In genomic region chr2:155708052-155708451, GRCh38 we compare ENCODE assay signal across 22 cellular contexts.
DNase-seq lines count a peak whose midpoint lies in the region; ATAC-seq and TF ChIP-seq lines count a peak whose summit lies in the region.
"Had no signal": no experiment of that assay in that cellular context is flagged by ENCODE, and none has a peak within 500 bp of the region (broad histone marks: within the 10 kb centered on the region; RNA-seq: fewer than 3 reads in every experiment).

No MANE protein-coding gene starts in this region.

- no peak for ATAC-seq in HG03354 (IDR thresholded peaks at IDR 0.05; ENCODE audit: poor library complexity, severe bottlenecking, unreplicated experiment)
- no peak for ATAC-seq in left cardiac atrium
- ATAC-seq: left ventricle myocardium superior, right cardiac atrium had no signal

- no peaks in the 10 kb centered on the region for H4K20me1 ChIP-seq in PC-9 (ENCODE audit: insufficient read depth)

- POLR2A ChIA-PET in PC-9 (lab: Charles Lee; ENCODE audit: unreplicated experiment): no interaction called here

- TF ChIP-seq CTCF in PC-9 (conservative IDR thresholded peaks at IDR 0.05) (peak; percentile 23; the same call in 1 of the 2 replicates), epithelial cell of esophagus (IDR thresholded peaks at IDR 0.05; ENCODE audit: insufficient read depth, low read depth, low read length, missing control alignments) (peak; percentile 46)

- intact Hi-C loops in PC-9 (cut with micrococcal nuclease; ENCODE audit: unreplicated experiment): no loop called here
- intact Hi-C loops in left cardiac atrium (cut with DNase I): no loop called here

- H3K36me3 ChIP-seq in PC-9 (ENCODE audit: low read depth): no peaks in the 10 kb centered on the region
- H3K36me3 ChIP-seq: adrenal gland, HAP-1, SJSA1, transverse colon had no signal

- no peaks in the 10 kb centered on the region for H3K9me2 ChIP-seq in PC-9 (ENCODE audit: insufficient read depth)

- CTCF ChIA-PET in PC-9 (lab: Charles Lee): no interaction called here

- H3F3A ChIP-seq in PC-9 (ENCODE audit: insufficient read depth, low read depth): no peaks in the 10 kb centered on the region

- H3K4me2 ChIP-seq in PC-9: no peak overlapping the region
- H3K4me2 ChIP-seq: KMS-11 had no signal

- no peaks in the 10 kb centered on the region for H3K9me3 ChIP-seq in PC-9 (ENCODE audit: insufficient read depth, low read depth)
- H3K9me3 ChIP-seq: adrenal gland, HAP-1, SJSA1, transverse colon had no signal

- H3K4me1 ChIP-seq in PC-9 (replicated peaks; ENCODE audit: insufficient read depth): no peaks in the 10 kb centered on the region
- H3K4me1 ChIP-seq: adrenal gland, HAP-1, SJSA1, transverse colon had no signal

- no TSS peak for BruUV-seq in PC-9 (replicated peaks; lab: Mats Ljungman, UMichigan)

- no peaks in the 10 kb centered on the region for H3K27me3 ChIP-seq in PC-9 (ENCODE audit: insufficient read depth, low read depth)
- H3K27me3 ChIP-seq: adrenal gland, SJSA1, transverse colon had no signal

- no peaks in the 10 kb centered on the region for H3K79me2 ChIP-seq in PC-9 (ENCODE audit: low read depth)

- DNase-seq in NCI-H146 (lab: John Stamatoyannopoulos, UW) (peak; percentile 7), NCI-H146 treated with DMSO at 0.1 percent for 48 hours (lab: John Stamatoyannopoulos, UW; ENCODE audit: unreplicated experiment) (no peak), HT-29 (ENCODE audit: low spot score) (peak; percentile 30), PC-9 (no peak), epithelial cell of esophagus (ENCODE audit: low read depth) (peak; percentile 14), cerebellar cortex (ENCODE audit: low spot score) (no peak), left cardiac atrium (no peak)
- DNase-seq: activated CD4-positive, alpha-beta T cell treated with anti-CD3 and anti-CD28 coated beads, Interleukin-2, amount 10 ng/mL, durations not matched to agents 24 days and 14 days; activated CD8-positive, alpha-beta memory T cell treated with anti-CD3 and anti-CD28 coated beads, Interleukin-2, amount 50 U/mL, for 48 hours; activated effector memory CD4-positive, alpha-beta T cell treated with anti-CD3 and anti-CD28 coated beads, Interleukin-2, amount 50 U/mL, for 16 hours; adrenal gland; CD4-positive, CD25-positive, alpha-beta regulatory T cell; effector CD4-positive, alpha-beta T cell; left ventricle myocardium superior; NCI-H2227 treated with DMSO at 0.1 percent for 48 hours; right cardiac atrium; stimulated activated naive CD4-positive, alpha-beta T cell treated with Interleukin-2 at 50 U/mL for 16 hours; transverse colon had no signal

- H2AFZ ChIP-seq in PC-9: no peak overlapping the region

- H3K27ac ChIP-seq in PC-9: no peak overlapping the region
- H3K27ac ChIP-seq: adrenal gland, KMS-11, SJSA1, transverse colon had no signal

- no peak overlapping the region for H3K4me3 ChIP-seq in PC-9
- no peak overlapping the region for H3K4me3 ChIP-seq in epithelial cell of esophagus (ENCODE audit: low read length)
- H3K4me3 ChIP-seq: adrenal gland, HAP-1, SJSA1, transverse colon had no signal

Comparison
In these comparisons a context has a peak if more than half of its experiments do, and no peak if none do; other contexts are left out.
1. DNase-seq: peak in NCI-H146 (single experiment), HT-29 (single experiment) and epithelial cell of esophagus (single experiment); none in NCI-H146 treated with DMSO at 0.1 percent for 48 hours (single experiment), PC-9 (0 of 2), cerebellar cortex (single experiment) and left cardiac atrium (single experiment).